18 cellular contexts compared by ENCODE assay signal in genomic region chr3:14120111-14120920, GRCh38.
"Had no signal": no experiment of that assay in that cellular context is flagged by ENCODE, and none has a peak within 500 bp of the region (broad histone marks: within the 10 kb centered on the region; RNA-seq: fewer than 3 reads in every experiment).

No MANE protein-coding gene starts in this region.

- ATAC-seq: left lung; natural killer cell treated with Interleukin-12 subunit alpha and Interleukin-12 subunit beta and Interleukin-15 and Interleukin-18, amount 100 ng/mL, for 72 hours; T-cell had no signal

- H3K9me3 Mint-ChIP-seq: activated CD4-positive, alpha-beta memory T cell treated with anti-CD3 and anti-CD28 coated beads, Interleukin-2, amount 10 ng/mL, durations not matched to agents 7 days and 5 days; brain; natural killer cell treated with Interleukin-12 subunit alpha and Interleukin-12 subunit beta and Interleukin-15 and Interleukin-18, amount 100 ng/mL, for 72 hours; T-cell had no signal

- H3K9me3 ChIP-seq: esophagus squamous epithelium, left lung, stomach, thyroid gland, uterus had no signal

- H3K27me3 Mint-ChIP-seq: activated CD4-positive, alpha-beta memory T cell treated with anti-CD3 and anti-CD28 coated beads, Interleukin-2, amount 10 ng/mL, durations not matched to agents 7 days and 5 days; activated naive CD8-positive, alpha-beta T cell; natural killer cell treated with Interleukin-12 subunit alpha and Interleukin-12 subunit beta and Interleukin-15 and Interleukin-18, amount 100 ng/mL, for 72 hours; T-cell had no signal

- H3K27ac Mint-ChIP-seq: activated CD4-positive, alpha-beta memory T cell treated with anti-CD3 and anti-CD28 coated beads, Interleukin-2, amount 10 ng/mL, durations not matched to agents 7 days and 5 days; activated naive CD8-positive, alpha-beta T cell; natural killer cell treated with Interleukin-12 subunit alpha and Interleukin-12 subunit beta and Interleukin-15 and Interleukin-18, amount 100 ng/mL, for 72 hours; T-cell had no signal

- DNase-seq: activated CD4-positive, alpha-beta memory T cell treated with anti-CD3 and anti-CD28 coated beads, Interleukin-2, amount 10 ng/mL, durations not matched to agents 7 days and 5 days; activated effector memory CD4-positive, alpha-beta T cell treated with Interleukin-2 at 50 U/mL for 16 hours; amygdala; cerebellar nuclear complex; dorsolateral prefrontal cortex; esophagus squamous epithelium; foreskin fibroblast; left lung; mesenchymal stem cell; stimulated activated CD4-positive, alpha-beta T cell treated with anti-CD3 and anti-CD28 coated beads, Interleukin-2, amount 100 ng/mL, for 48 hours; stomach; T-cell; thyroid gland; uterus had no signal

- H3K36me3 ChIP-seq: uterus had no signal

- H3K27ac ChIP-seq: dorsolateral prefrontal cortex, left lung, SK-N-MC, stomach, thyroid gland, uterus had no signal

- H3K4me3 ChIP-seq: dorsolateral prefrontal cortex, esophagus squamous epithelium, left lung, SK-N-MC, stomach, thyroid gland, uterus had no signal

- H3K27me3 ChIP-seq: dorsolateral prefrontal cortex, esophagus squamous epithelium, left lung, stomach, thyroid gland, uterus had no signal

- H3K4me3 Mint-ChIP-seq: activated CD4-positive, alpha-beta memory T cell treated with anti-CD3 and anti-CD28 coated beads, Interleukin-2, amount 10 ng/mL, durations not matched to agents 7 days and 5 days; activated naive CD8-positive, alpha-beta T cell; natural killer cell treated with Interleukin-12 subunit alpha and Interleukin-12 subunit beta and Interleukin-15 and Interleukin-18, amount 100 ng/mL, for 72 hours; T-cell had no signal
